Comparison of ENCODE assay signal across 8 cellular contexts in the genomic region with DNA sequence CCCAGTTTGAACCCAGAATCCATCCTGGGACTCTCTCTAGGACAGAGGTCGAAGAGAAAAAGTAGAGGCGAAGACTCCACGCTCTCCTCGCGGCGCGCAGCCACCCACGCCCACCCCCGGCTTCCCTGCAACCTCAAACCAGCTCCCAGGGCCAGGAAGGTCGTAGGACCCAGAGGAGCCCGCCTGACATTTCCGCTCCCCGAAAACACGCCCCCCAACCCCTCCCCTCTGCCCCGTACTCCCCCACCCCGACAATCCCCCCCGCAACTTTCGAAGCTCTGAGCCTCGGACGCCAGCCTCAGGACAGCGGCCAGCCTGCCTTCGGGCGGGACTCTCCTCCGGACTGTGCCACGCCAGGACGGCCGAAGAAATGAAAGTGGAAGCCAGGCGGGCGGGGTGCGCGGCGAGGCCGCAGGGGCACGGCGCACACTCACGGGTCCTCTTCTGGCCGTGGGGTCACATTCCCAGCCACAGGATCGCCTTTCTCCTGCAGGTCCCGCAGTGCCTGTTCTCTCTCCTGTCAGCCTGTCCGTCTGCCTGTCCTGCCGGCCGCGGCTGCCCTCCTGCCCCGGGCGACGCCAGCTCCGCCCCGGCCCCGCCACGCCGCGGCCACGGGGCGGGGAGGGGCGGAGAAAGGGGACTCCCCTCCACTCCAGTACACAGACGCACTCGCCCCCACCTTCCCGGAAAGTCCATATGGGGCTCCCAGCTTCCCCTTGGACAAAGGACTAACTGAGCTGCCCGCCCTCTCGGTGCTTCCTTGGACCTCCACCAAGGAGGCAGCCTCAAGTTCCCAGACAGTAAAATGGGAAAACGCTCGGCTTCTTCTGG. TPM values are rescaled to one million over a fixed set of nuclear protein-coding genes. Genes with fewer than 3 reads are reported as not detected.
DNase-seq lines count a peak whose midpoint lies in the region; ATAC-seq and FAIRE-seq lines count a peak whose summit lies in the region.

A gene (minus strand): TSS at position 535 of the 831 bp plus-strand sequence. CDS start 3,490 bp downstream, outside the sequence.

- peaks cover 0 to 33% (median 5%) of the 10 kb centered on the region in 11 experiments; a peak in 9 of 22 replicates for H4K20me1 ChIP-seq in BLaER1 treated with 17β-estradiol and CSF1 and Interleukin-3, amounts not matched to agents 10 nM and 100 nM

- FAIRE-seq in urothelium cell line (lab: Jason Lieb, UNC), result no peak

- H3K4me1 ChIP-seq in BLaER1 treated with 17β-estradiol and CSF1 and Interleukin-3, amounts not matched to agents 10 nM and 100 nM, result peaks cover 86 to 96% (median 93%) of the 10 kb centered on the region in 10 experiments

- peak within 1 kb of the TSS; percentile 79 to 95 (median 87) for H3K9ac ChIP-seq in BLaER1 treated with 17β-estradiol and CSF1 and Interleukin-3, amounts not matched to agents 10 nM and 100 nM

- peaks cover 5% of the 10 kb centered on the region for H3K36me3 Mint-ChIP-seq in T-helper 1 cell treated with Interleukin-12 subunit alpha and Interleukin-12 subunit beta and Interleukin-4 antibody, amounts not matched to agents 30 μg/mL and 1 μg/mL, for 36 hours (ENCODE audit: low read depth)

- peaks cover 49% of the 10 kb centered on the region for H3K4me1 Mint-ChIP-seq in T-helper 1 cell treated with Interleukin-12 subunit alpha and Interleukin-12 subunit beta and Interleukin-4 antibody, amounts not matched to agents 30 μg/mL and 1 μg/mL, for 36 hours (ENCODE audit: low read depth)

- peak within 1 kb of the TSS; percentile 84 to 99 (median 96) for H3K4me2 ChIP-seq in BLaER1 treated with 17β-estradiol and CSF1 and Interleukin-3, amounts not matched to agents 10 nM and 100 nM

- H3K27me3 ChIP-seq in BLaER1 treated with 17β-estradiol and CSF1 and Interleukin-3, amounts not matched to agents 10 nM and 100 nM, result no peaks in the 10 kb centered on the region

- H3K36me3 ChIP-seq in BLaER1 treated with 17β-estradiol and CSF1 and Interleukin-3, amounts not matched to agents 10 nM and 100 nM, result peaks cover 0 to 16% (median 8%) of the 10 kb centered on the region in 11 experiments; a peak in 15 of 22 replicates

- DNase-seq in amygdala (lab: John Stamatoyannopoulos, UW) (peak in 49 of 56 donors; percentile 15 to 85 (median 54)), left ventricle myocardium superior (peak; percentile 92), pulmonary artery endothelial cell (ENCODE audit: low read depth, low spot score) (peak; percentile 26), urothelium cell line (ENCODE audit: low spot score) (peak; percentile 86)

- H3K4me3 ChIP-seq in BLaER1 treated with 17β-estradiol and CSF1 and Interleukin-3, amounts not matched to agents 10 nM and 100 nM, result peak within 1 kb of the TSS; percentile 68 to 88 (median 78)

- peak within 1 kb of the TSS; percentile 88 for H3K27ac Mint-ChIP-seq in T-helper 1 cell treated with Interleukin-12 subunit alpha and Interleukin-12 subunit beta and Interleukin-4 antibody, amounts not matched to agents 30 μg/mL and 1 μg/mL, for 36 hours

- no peaks in the 10 kb centered on the region for H3K9me3 ChIP-seq in BLaER1 treated with 17β-estradiol and CSF1 and Interleukin-3, amounts not matched to agents 10 nM and 100 nM (replicated peaks in 1 of 11)

- intact Hi-C loops in left ventricle myocardium superior (cut with micrococcal nuclease), result loop anchor here (10.0 kb wide), 1 partner anchor 98 kb away; a partner anchor contains a TSS

- peak within 1 kb of the TSS; percentile 93 for H3K4me3 Mint-ChIP-seq in T-helper 1 cell treated with Interleukin-12 subunit alpha and Interleukin-12 subunit beta and Interleukin-4 antibody, amounts not matched to agents 30 μg/mL and 1 μg/mL, for 36 hours

- peak; percentile 66 for ATAC-seq in GM19351 (IDR thresholded peaks at IDR 0.05; ENCODE audit: unreplicated experiment)
- ATAC-seq in HG03565 (IDR thresholded peaks at IDR 0.05; ENCODE audit: unreplicated experiment), result peak; percentile 43
- ATAC-seq in left ventricle myocardium superior, result peak; percentile 94

- H3K9me3 Mint-ChIP-seq in T-helper 1 cell treated with Interleukin-12 subunit alpha and Interleukin-12 subunit beta and Interleukin-4 antibody, amounts not matched to agents 30 μg/mL and 1 μg/mL, for 36 hours, result no peaks in the 10 kb centered on the region

- H3K27me3 Mint-ChIP-seq in T-helper 1 cell treated with Interleukin-12 subunit alpha and Interleukin-12 subunit beta and Interleukin-4 antibody, amounts not matched to agents 30 μg/mL and 1 μg/mL, for 36 hours (ENCODE audit: low read depth), result no peaks in the 10 kb centered on the region

- peak within 1 kb of the TSS; percentile 78 to 90 (median 83) for H3K27ac ChIP-seq in BLaER1 treated with 17β-estradiol and CSF1 and Interleukin-3, amounts not matched to agents 10 nM and 100 nM

RNA-seq across cellular contexts. Expression of the gene that starts here (rescaled TPM):
- 11.2 TPM for total RNA-seq in left ventricle myocardium superior
- total RNA-seq in pulmonary artery endothelial cell, result 7.5 and 8.1 TPM in 2 replicates

Comparison
In these comparisons a context has a peak if more than half of its experiments do, and no peak if none do; other contexts are left out.
1. Peak in every context shown above with its lines: DNase-seq, ATAC-seq, H3K4me3 ChIP-seq and H3K27ac ChIP-seq.
2. ATAC-seq: peak in every context shown above with its lines; median percentile 94 in left ventricle myocardium superior; 66 in GM19351; 43 in HG03565.
3. DNase-seq: peak in every context shown above with its lines; median percentile 92 in left ventricle myocardium superior; 86 in urothelium cell line; 54 in amygdala; 26 in pulmonary artery endothelial cell.